ENCODE assay signal across 10 cellular contexts in the genomic region with DNA sequence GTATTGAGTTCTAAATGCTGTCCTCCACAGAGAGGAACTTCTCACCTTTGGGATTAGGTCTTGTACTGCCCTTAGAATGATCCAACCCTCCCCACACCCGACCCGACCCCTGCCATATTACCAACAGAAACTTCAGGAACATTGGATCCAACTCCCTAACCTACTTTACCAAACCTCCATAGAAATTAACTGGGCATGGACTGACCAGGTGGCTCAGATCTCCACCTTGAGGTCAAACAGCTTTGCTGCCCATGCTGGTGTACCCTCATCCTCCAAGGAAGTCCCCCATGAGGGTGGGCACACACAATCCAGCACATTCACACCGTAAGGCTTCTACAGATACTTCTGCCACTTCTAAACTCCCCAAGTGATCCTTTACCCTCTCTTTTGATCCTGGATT. TPM values are rescaled to one million over a fixed set of nuclear protein-coding genes. Genes with fewer than 3 reads are reported as not detected.
DNase-seq lines count a peak whose midpoint lies in the region; ATAC-seq and TF ChIP-seq lines count a peak whose summit lies in the region.
"Had no signal": no experiment of that assay in that cellular context is flagged by ENCODE, and none has a peak within 500 bp of the region (broad histone marks: within the 10 kb centered on the region; RNA-seq: fewer than 3 reads in every experiment).

No MANE protein-coding gene starts in this region.

- in situ Hi-C loops in GM23248 (cut with MboI), result no loop called here

- ATAC-seq in right cardiac atrium (no peak), GM19324 (IDR thresholded peaks at IDR 0.05; ENCODE audit: low FRiP score, unreplicated experiment) (no peak), GM21390 (IDR thresholded peaks at IDR 0.05; ENCODE audit: unreplicated experiment) (no peak), GM18873 (IDR thresholded peaks at IDR 0.05; ENCODE audit: low FRiP score, unreplicated experiment) (no peak)
- ATAC-seq: activated T-cell treated with anti-CD3 and anti-CD28 coated beads, Interleukin-2, amount 50 U/mL, for 4 hours had no signal

- peak overlapping the region; percentile 61 for H3K4me3 ChIP-seq in GM23248
- no peak overlapping the region for H3K4me3 ChIP-seq in right cardiac atrium (ENCODE audit: low read length)
- peak overlapping the region; percentile 34 for H3K4me3 ChIP-seq in smooth muscle cell

- H3K4me3 Mint-ChIP-seq in activated T-helper 1 cell treated with anti-CD3 and anti-CD28 coated beads, Interleukin-12 subunit alpha, Interleukin-12 subunit beta, Interleukin-2, Interleukin-4 antibody, amounts not matched to agents 30 ng/mL and 10 ng/mL and 1 ng/mL, durations not matched to agents 14 hours and 24 hours and 36 hours, result peak overlapping the region; percentile 26

- DNase-seq in GM23248 (no peak), right cardiac atrium (no peak), smooth muscle cell (lab: John Stamatoyannopoulos, UW; ENCODE audit: unreplicated experiment) (no peak), HEK293T (ENCODE audit: extremely low spot score) (no peak)
- DNase-seq in activated T-helper 1 cell treated with anti-CD3 and anti-CD28 coated beads, Interleukin-12 subunit alpha, Interleukin-12 subunit beta, Interleukin-2, Interleukin-4 antibody, amounts not matched to agents 30 ng/mL and 10 ng/mL and 1 ng/mL, durations not matched to agents 14 hours and 24 hours and 36 hours (ENCODE audit: low spot score), result no peak
- DNase-seq: activated T-cell treated with anti-CD3 and anti-CD28 coated beads, Interleukin-2, amount 50 U/mL, for 4 hours; NCI-H2227 treated with DMSO at 0.1 percent for 48 hours had no signal

- CTCF ChIA-PET in HEK293T (lab: Yijun Ruan, JAX), result interaction anchor here (1.6 kb wide), 1 partner anchor 11 kb away, joined by 5 read pairs; no protein-coding TSS in a partner anchor

- H3K36me3 Mint-ChIP-seq in activated T-helper 1 cell treated with anti-CD3 and anti-CD28 coated beads, Interleukin-12 subunit alpha, Interleukin-12 subunit beta, Interleukin-2, Interleukin-4 antibody, amounts not matched to agents 30 ng/mL and 10 ng/mL and 1 ng/mL, durations not matched to agents 14 hours and 24 hours and 36 hours (ENCODE audit: low read depth), result peaks cover 20% of the 10 kb centered on the region

- H3K79me2 ChIP-seq in GM23248 (ENCODE audit: insufficient read depth) (peaks cover 98% of the 10 kb centered on the region), smooth muscle cell (ENCODE audit: low read depth) (peaks cover 88% of the 10 kb centered on the region)

- peak overlapping the region; percentile 85 for H3K27ac Mint-ChIP-seq in activated T-helper 1 cell treated with anti-CD3 and anti-CD28 coated beads, Interleukin-12 subunit alpha, Interleukin-12 subunit beta, Interleukin-2, Interleukin-4 antibody, amounts not matched to agents 30 ng/mL and 10 ng/mL and 1 ng/mL, durations not matched to agents 14 hours and 24 hours and 36 hours

- H2AFZ ChIP-seq in GM23248 (no peak overlapping the region), smooth muscle cell (ENCODE audit: low read depth) (no peak overlapping the region)

- no peaks in the 10 kb centered on the region for H3K27me3 ChIP-seq in GM23248 (replicated peaks; ENCODE audit: insufficient read depth)
- no peaks in the 10 kb centered on the region for H3K27me3 ChIP-seq in right cardiac atrium (ENCODE audit: control insufficient read depth, insufficient read depth)
- H3K27me3 ChIP-seq in smooth muscle cell (ENCODE audit: low read depth), result no peaks in the 10 kb centered on the region

- H3K36me3 ChIP-seq in GM23248 (ENCODE audit: low read depth) (0 out of 2 replicates have a peak, but pooled peaks cover 4% of the 10 kb centered on the region), smooth muscle cell (ENCODE audit: low read depth) (no peaks in the 10 kb centered on the region)

- H3F3A ChIP-seq in GM23248 (ENCODE audit: insufficient read depth) (peaks cover 82% of the 10 kb centered on the region), smooth muscle cell (ENCODE audit: low read depth) (peaks cover 63% of the 10 kb centered on the region)

- H3K4me1 ChIP-seq in GM23248 (ENCODE audit: insufficient read depth) (peaks cover 76% of the 10 kb centered on the region), right cardiac atrium (ENCODE audit: control insufficient read depth, insufficient read depth, low read length) (peaks cover 31% of the 10 kb centered on the region), smooth muscle cell (ENCODE audit: low read depth) (peaks cover 40% of the 10 kb centered on the region)

- H4K20me1 ChIP-seq in GM23248 (ENCODE audit: insufficient read depth) (peaks cover 5% of the 10 kb centered on the region; the same call in 1 of the 2 replicates), smooth muscle cell (ENCODE audit: low read depth) (peaks cover 69% of the 10 kb centered on the region)

- no peak for TF ChIP-seq CTCF in smooth muscle cell (IDR thresholded peaks at IDR 0.05; ENCODE audit: borderline replicate concordance, insufficient read depth, poor library complexity, severe bottlenecking)

- H3K9me3 ChIP-seq in GM23248 (ENCODE audit: low read depth) (no peaks in the 10 kb centered on the region), right cardiac atrium (ENCODE audit: control insufficient read depth, low read length) (no peaks in the 10 kb centered on the region), smooth muscle cell (replicated peaks; ENCODE audit: low read depth) (no peaks in the 10 kb centered on the region)

- peak overlapping the region; percentile 98 for H3K27ac ChIP-seq in GM23248
- peak overlapping the region; percentile 73 for H3K27ac ChIP-seq in right cardiac atrium (ENCODE audit: low read length)
- H3K27ac ChIP-seq in smooth muscle cell (ENCODE audit: low read depth), result peak overlapping the region; percentile 98

- H3K4me2 ChIP-seq in GM23248 (ENCODE audit: unreplicated experiment), result peak overlapping the region; percentile 82
- H3K4me2 ChIP-seq in smooth muscle cell, result peak overlapping the region; percentile 79

- POLR2A ChIA-PET in HEK293T (lab: Yijun Ruan, JAX), result interaction anchor here (0.6 to 1.2 kb wide), 2 partner anchors 31 to 87 kb away, joined by 3 read pairs; a partner anchor contains a TSS

- H3K9ac ChIP-seq in GM23248, result peak overlapping the region; percentile 82
- H3K9ac ChIP-seq in smooth muscle cell (ENCODE audit: low read depth), result peak overlapping the region; percentile 90

- no peaks in the 10 kb centered on the region for H3K9me3 Mint-ChIP-seq in activated T-helper 1 cell treated with anti-CD3 and anti-CD28 coated beads, Interleukin-12 subunit alpha, Interleukin-12 subunit beta, Interleukin-2, Interleukin-4 antibody, amounts not matched to agents 30 ng/mL and 10 ng/mL and 1 ng/mL, durations not matched to agents 14 hours and 24 hours and 36 hours
- H3K9me3 Mint-ChIP-seq: activated T-cell treated with anti-CD3 and anti-CD28 coated beads, Interleukin-2, amount 50 U/mL, for 4 hours had no signal

- H3K27me3 Mint-ChIP-seq in activated T-helper 1 cell treated with anti-CD3 and anti-CD28 coated beads, Interleukin-12 subunit alpha, Interleukin-12 subunit beta, Interleukin-2, Interleukin-4 antibody, amounts not matched to agents 30 ng/mL and 10 ng/mL and 1 ng/mL, durations not matched to agents 14 hours and 24 hours and 36 hours (ENCODE audit: insufficient read depth), result no peaks in the 10 kb centered on the region

- peaks cover 85% of the 10 kb centered on the region for H3K4me1 Mint-ChIP-seq in activated T-helper 1 cell treated with anti-CD3 and anti-CD28 coated beads, Interleukin-12 subunit alpha, Interleukin-12 subunit beta, Interleukin-2, Interleukin-4 antibody, amounts not matched to agents 30 ng/mL and 10 ng/mL and 1 ng/mL, durations not matched to agents 14 hours and 24 hours and 36 hours (ENCODE audit: low read depth)

- intact Hi-C loops in activated T-helper 1 cell treated with anti-CD3 and anti-CD28 coated beads, Interleukin-12 subunit alpha, Interleukin-12 subunit beta, Interleukin-2, Interleukin-4 antibody, amounts not matched to agents 30 ng/mL and 10 ng/mL and 1 ng/mL, durations not matched to agents 14 hours and 24 hours and 36 hours (cut with micrococcal nuclease), result no loop called here
- intact Hi-C loops in right cardiac atrium (cut with DNase I), result no loop called here

- H3K9me2 ChIP-seq in GM23248 (ENCODE audit: insufficient read depth), result no peaks in the 10 kb centered on the region

- WGBS in GM23248 (ENCODE audit: low coverage in 1 of 2, low lambda C conversion rate in 2 of 2, missing lambda C conversion rate in 2 of 2), 2 experiments, result 93 to 94% methylated on average over 3 of the region's 3 CpGs
- WGBS in right cardiac atrium, result 90% methylated on average over 3 of the region's 3 CpGs
- 71% methylated on average over 3 of the region's 3 CpGs for WGBS in smooth muscle cell (ENCODE audit: low lambda C conversion rate)

TF ChIP-seq in HEK293T, 16 proteins besides CTCF, POLR2A, EP300 and RAD21 (continues in another document):
- TF ChIP-seq ARNT (IDR thresholded peaks at IDR 0.05) (no peak), ELF4 (IDR thresholded peaks at IDR 0.05) (no peak), LEF1 (IDR thresholded peaks at IDR 0.05; ENCODE audit: borderline replicate concordance) (no peak), SP1 (IDR thresholded peaks at IDR 0.05) (no peak), FOXK2 (IDR thresholded peaks at IDR 0.05) (no peak), FOXA1 (IDR thresholded peaks at IDR 0.05) (no peak)

RNA-seq across cellular contexts. Expression of a gene that starts 21.5 kb away (rescaled TPM):
- total RNA-seq in GM23248 (2014; rRNA removed; shearing (Covaris generic)), result 62.0 and 77.4 TPM in 2 replicates
- 116 and 123 TPM in 2 replicates for polyA plus RNA-seq in GM23248 (2016; fragmentation: Nextera tagmentation; extraction: Ambion mirVana)
- 68.2 and 71.2 TPM in 2 replicates for total RNA-seq in activated T-helper 1 cell treated with anti-CD3 and anti-CD28 coated beads, Interleukin-12 subunit alpha, Interleukin-12 subunit beta, Interleukin-2, Interleukin-4 antibody, amounts not matched to agents 30 ng/mL and 10 ng/mL and 1 ng/mL, durations not matched to agents 14 hours and 24 hours and 36 hours
- total RNA-seq in right cardiac atrium, result 10 to 100 TPM; 70.0 to 95.7 (median 77.7) TPM
- 55.8 TPM for polyA plus RNA-seq in right cardiac atrium
- 110 and 118 TPM in 2 replicates for total RNA-seq in smooth muscle cell
- polyA plus RNA-seq in smooth muscle cell, result 64.4 and 68.9 TPM in 2 replicates

RNA-seq across cellular contexts. Expression of a gene that starts 30.5 kb away (rescaled TPM):
- total RNA-seq in GM23248 (2014; rRNA removed; shearing (Covaris generic)), result 15.0 and 19.7 TPM in 2 replicates
- polyA plus RNA-seq in GM23248 (2016; fragmentation: Nextera tagmentation; extraction: Ambion mirVana) (47.1 and 51.0 TPM in 2 replicates), right cardiac atrium (74.1 TPM), smooth muscle cell (40.3 and 59.6 TPM in 2 replicates)
- total RNA-seq in activated T-helper 1 cell treated with anti-CD3 and anti-CD28 coated beads, Interleukin-12 subunit alpha, Interleukin-12 subunit beta, Interleukin-2, Interleukin-4 antibody, amounts not matched to agents 30 ng/mL and 10 ng/mL and 1 ng/mL, durations not matched to agents 14 hours and 24 hours and 36 hours, result 326 and 333 TPM in 2 replicates
- total RNA-seq in right cardiac atrium (100 to 1,000 TPM in 1 of 4 donors, 10 to 100 TPM in 3; 66.9 to 110 (median 84.2) TPM), smooth muscle cell (55.8 and 58.5 TPM in 2 replicates)
